18 cellular contexts compared by ENCODE assay signal in genomic region chr1:2867087-2867425, GRCh38.
A peak's percentile ranks its signal among the peaks of the same experiment; 100 is the strongest.
DNase-seq lines count a peak whose midpoint lies in the region; ATAC-seq and TF ChIP-seq lines count a peak whose summit lies in the region.
"Had no signal": no experiment of that assay in that cellular context is flagged by ENCODE, and none has a peak within 500 bp of the region (broad histone marks: within the 10 kb centered on the region; RNA-seq: fewer than 3 reads in every experiment).

No MANE protein-coding gene starts in this region.

- H3K4me1 Mint-ChIP-seq in central memory CD8-positive, alpha-beta T cell: no peaks in the 10 kb centered on the region
- no peaks in the 10 kb centered on the region for H3K4me1 Mint-ChIP-seq in stimulated activated effector memory CD8-positive, alpha-beta T cell treated with anti-CD3 and anti-CD28 coated beads, Interleukin-12 subunit alpha, Interleukin-12 subunit beta, amount 100 ng/mL, for 72 hours
- H3K4me1 Mint-ChIP-seq: CD14-positive monocyte; CD8-positive, alpha-beta memory T cell had no signal

- H2BK15ac ChIP-seq in mesenchymal stem cell (ENCODE audit: low read depth, poor library complexity, severe bottlenecking): no peak overlapping the region

- CTCF ChIA-PET in HEK293 (lab: Yijun Ruan, JAX): interaction anchor here (0.7 kb wide), 1 partner anchor 120 kb away, joined by 4 read pairs; no protein-coding TSS in a partner anchor

- no peak for TF ChIP-seq EP300 in esophagus muscularis mucosa (IDR thresholded peaks at IDR 0.05)

- H3K79me1 ChIP-seq in mesenchymal stem cell (replicated peaks; ENCODE audit: low read length, poor library complexity, severe bottlenecking): no peaks in the 10 kb centered on the region

- H2AK5ac ChIP-seq in mesenchymal stem cell (ENCODE audit: low read length, severe bottlenecking): no peak overlapping the region

- TF ChIP-seq POLR2A in esophagus muscularis mucosa (IDR thresholded peaks at IDR 0.05; ENCODE audit: low read depth): no peak

- H3K9ac ChIP-seq in mesenchymal stem cell (ENCODE audit: low read length): no peak overlapping the region
- H3K9ac ChIP-seq: BLaER1 treated with 17β-estradiol and CSF1 and Interleukin-3, amounts not matched to agents 10 nM and 100 nM had no signal

- H3K4me3 Mint-ChIP-seq in central memory CD8-positive, alpha-beta T cell: no peak overlapping the region
- H3K4me3 Mint-ChIP-seq in stimulated activated effector memory CD8-positive, alpha-beta T cell treated with anti-CD3 and anti-CD28 coated beads, Interleukin-12 subunit alpha, Interleukin-12 subunit beta, amount 100 ng/mL, for 72 hours: no peak overlapping the region
- H3K4me3 Mint-ChIP-seq: CD4-positive, alpha-beta T cell; CD8-positive, alpha-beta memory T cell had no signal

- POLR2A ChIA-PET in HEK293 (lab: Yijun Ruan, JAX): no interaction called here

- H3K4me1 ChIP-seq in HEK293 (ENCODE audit: control insufficient read depth, insufficient read depth, low read length) (no peaks in the 10 kb centered on the region), mesenchymal stem cell (ENCODE audit: control insufficient read depth, insufficient read depth, low read depth, low read length) (no peaks in the 10 kb centered on the region), esophagus muscularis mucosa (peaks cover 0 to 6% (median 0%) of the 10 kb centered on the region in 4 donors)
- H3K4me1 ChIP-seq: A549, BE2C, HAP-1 had no signal

- H3K36me3 ChIP-seq in HEK293 (ENCODE audit: control insufficient read depth in 2 of 2, insufficient read depth in 1 of 2, low read length in 2 of 2) (no peaks in the 10 kb centered on the region), mesenchymal stem cell (ENCODE audit: control insufficient read depth in 1 of 2, insufficient read depth in 2 of 2, low read depth in 1 of 2, low read length in 2 of 2) (no peaks in the 10 kb centered on the region), esophagus muscularis mucosa (no peaks in the 10 kb centered on the region)
- H3K36me3 ChIP-seq: BE2C; BLaER1 treated with 17β-estradiol and CSF1 and Interleukin-3, amounts not matched to agents 10 nM and 100 nM; HAP-1 had no signal

- no peak overlapping the region for H3K14ac ChIP-seq in mesenchymal stem cell (ENCODE audit: low read length in 2 of 2)

- H2AFZ ChIP-seq in mesenchymal stem cell (ENCODE audit: low read depth, low read length): no peak overlapping the region

- no peak for DNase-seq in central memory CD8-positive, alpha-beta T cell (ENCODE audit: low spot score in 2 of 2)
- DNase-seq in mesenchymal stem cell (no peak), esophagus muscularis mucosa (ENCODE audit: extremely low spot score) (no peak), HCEC 1CT (no peak)
- no peak for DNase-seq in stimulated activated effector memory CD8-positive, alpha-beta T cell treated with anti-CD3 and anti-CD28 coated beads, Interleukin-12 subunit alpha, Interleukin-12 subunit beta, amount 100 ng/mL, for 72 hours (ENCODE audit: low spot score in 2 of 2)
- DNase-seq: 8988T; ACHN; AML-193; BE2C; CD4-positive, alpha-beta T cell; CD8-positive, alpha-beta memory T cell; DND-41; GOT3 had no signal

- H3K27ac Mint-ChIP-seq in central memory CD8-positive, alpha-beta T cell (ENCODE audit: low read depth): peak overlapping the region; percentile 53
- no peak overlapping the region for H3K27ac Mint-ChIP-seq in stimulated activated effector memory CD8-positive, alpha-beta T cell treated with anti-CD3 and anti-CD28 coated beads, Interleukin-12 subunit alpha, Interleukin-12 subunit beta, amount 100 ng/mL, for 72 hours
- H3K27ac Mint-ChIP-seq: CD14-positive monocyte; CD4-positive, alpha-beta T cell; CD8-positive, alpha-beta memory T cell had no signal

- intact Hi-C loops in esophagus muscularis mucosa (cut with DNase I): no loop called here

- no peak overlapping the region for H2BK120ac ChIP-seq in mesenchymal stem cell (ENCODE audit: low read depth, low read length)

- no peak overlapping the region for H4K8ac ChIP-seq in mesenchymal stem cell (ENCODE audit: low read length)

- H4K91ac ChIP-seq in mesenchymal stem cell (ENCODE audit: low read length): peak overlapping the region; percentile 31

- no peak for TF ChIP-seq CTCF in HEK293 (tag by site-specific recombination; IDR thresholded peaks at IDR 0.05)
- TF ChIP-seq CTCF in esophagus muscularis mucosa (IDR thresholded peaks at IDR 0.05): no peak

- H2BK5ac ChIP-seq in mesenchymal stem cell (ENCODE audit: low read depth, low read length, poor library complexity, severe bottlenecking): no peak overlapping the region

- H3K9me3 Mint-ChIP-seq in central memory CD8-positive, alpha-beta T cell: no peaks in the 10 kb centered on the region
- H3K9me3 Mint-ChIP-seq in stimulated activated effector memory CD8-positive, alpha-beta T cell treated with anti-CD3 and anti-CD28 coated beads, Interleukin-12 subunit alpha, Interleukin-12 subunit beta, amount 100 ng/mL, for 72 hours: no peaks in the 10 kb centered on the region
- H3K9me3 Mint-ChIP-seq: CD4-positive, alpha-beta T cell had no signal

- no peak overlapping the region for H2BK12ac ChIP-seq in mesenchymal stem cell (ENCODE audit: low read length in 2 of 2)

- H3K27me3 ChIP-seq in mesenchymal stem cell (ENCODE audit: control insufficient read depth in 1 of 2, insufficient read depth in 1 of 2, low read length in 2 of 2) (peaks cover 0 to 2% of the 10 kb centered on the region in 2 experiments), esophagus muscularis mucosa (peaks cover 0 to 95% (median 5%) of the 10 kb centered on the region in 4 donors)

- H3K27ac ChIP-seq in HEK293 (ENCODE audit: extremely low read depth, low read depth, low read length) (no peak overlapping the region), mesenchymal stem cell (ENCODE audit: low read length, poor library complexity, severe bottlenecking) (no peak overlapping the region), esophagus muscularis mucosa (replicated peaks in 1 of 4) (no peak overlapping the region)
- H3K27ac ChIP-seq: A549; BLaER1 treated with 17β-estradiol and CSF1 and Interleukin-3, amounts not matched to agents 10 nM and 100 nM had no signal

- peaks cover 9% of the 10 kb centered on the region for H3K27me3 Mint-ChIP-seq in central memory CD8-positive, alpha-beta T cell
- H3K27me3 Mint-ChIP-seq: CD4-positive, alpha-beta T cell had no signal

- no peak overlapping the region for H3K4me3 ChIP-seq in HEK293 (ENCODE audit: low read depth, low read length)
- H3K4me3 ChIP-seq in mesenchymal stem cell (ENCODE audit: insufficient read depth in 1 of 2, low read depth in 1 of 2, low read length in 2 of 2): no peak overlapping the region
- H3K4me3 ChIP-seq in esophagus muscularis mucosa: no peak overlapping the region
- H3K4me3 ChIP-seq: A549; BLaER1 treated with 17β-estradiol and CSF1 and Interleukin-3, amounts not matched to agents 10 nM and 100 nM; HAP-1 had no signal

- H3K18ac ChIP-seq in mesenchymal stem cell (ENCODE audit: low read depth in 1 of 2, low read length in 2 of 2): no peak overlapping the region

- H3K23ac ChIP-seq in mesenchymal stem cell (ENCODE audit: low read length in 2 of 2): no peak overlapping the region

- no peak overlapping the region for H3K4ac ChIP-seq in mesenchymal stem cell (ENCODE audit: low read depth in 1 of 2, low read length in 2 of 2)

- H3K9me3 ChIP-seq in HEK293 (ENCODE audit: control insufficient read depth, insufficient read depth, low read depth, low read length) (no peaks in the 10 kb centered on the region), mesenchymal stem cell (ENCODE audit: control insufficient read depth, low read length) (peaks cover 14% of the 10 kb centered on the region), esophagus muscularis mucosa (peaks cover 9 to 25% (median 21%) of the 10 kb centered on the region in 4 donors)
- H3K9me3 ChIP-seq: BE2C, HAP-1 had no signal

- no peak for ATAC-seq in central memory CD8-positive, alpha-beta T cell (replicated peaks; ENCODE audit: extremely low read depth, poor library complexity, severe bottlenecking)
- no peak for ATAC-seq in stimulated activated effector memory CD8-positive, alpha-beta T cell treated with anti-CD3 and anti-CD28 coated beads, Interleukin-12 subunit alpha, Interleukin-12 subunit beta, amount 100 ng/mL, for 72 hours

- no peaks in the 10 kb centered on the region for H3K36me3 Mint-ChIP-seq in central memory CD8-positive, alpha-beta T cell (ENCODE audit: insufficient read depth)
- H3K36me3 Mint-ChIP-seq in stimulated activated effector memory CD8-positive, alpha-beta T cell treated with anti-CD3 and anti-CD28 coated beads, Interleukin-12 subunit alpha, Interleukin-12 subunit beta, amount 100 ng/mL, for 72 hours: no peaks in the 10 kb centered on the region
- H3K36me3 Mint-ChIP-seq: CD14-positive monocyte; CD8-positive, alpha-beta memory T cell had no signal

- 83% methylated on average over 11 of the region's 11 CpGs for WGBS in mesenchymal stem cell
- 76% methylated on average over 10 of the region's 11 CpGs for WGBS in esophagus muscularis mucosa

- H3K4me2 ChIP-seq in mesenchymal stem cell (ENCODE audit: low read length, poor library complexity, severe bottlenecking): no peak overlapping the region
- H3K4me2 ChIP-seq: A549; BLaER1 treated with 17β-estradiol and CSF1 and Interleukin-3, amounts not matched to agents 10 nM and 100 nM had no signal

TF ChIP-seq in HEK293, 187 proteins besides CTCF, POLR2A, EP300 and RAD21:
- TF ChIP-seq ZFHX2 (tag by site-specific recombination; conservative IDR thresholded peaks at IDR 0.05) (peak; percentile 50; the same call in 1 of the 2 replicates), PRDM6 (tag by site-specific recombination; IDR thresholded peaks at IDR 0.05) (no peak)
